In the genomic region with DNA sequence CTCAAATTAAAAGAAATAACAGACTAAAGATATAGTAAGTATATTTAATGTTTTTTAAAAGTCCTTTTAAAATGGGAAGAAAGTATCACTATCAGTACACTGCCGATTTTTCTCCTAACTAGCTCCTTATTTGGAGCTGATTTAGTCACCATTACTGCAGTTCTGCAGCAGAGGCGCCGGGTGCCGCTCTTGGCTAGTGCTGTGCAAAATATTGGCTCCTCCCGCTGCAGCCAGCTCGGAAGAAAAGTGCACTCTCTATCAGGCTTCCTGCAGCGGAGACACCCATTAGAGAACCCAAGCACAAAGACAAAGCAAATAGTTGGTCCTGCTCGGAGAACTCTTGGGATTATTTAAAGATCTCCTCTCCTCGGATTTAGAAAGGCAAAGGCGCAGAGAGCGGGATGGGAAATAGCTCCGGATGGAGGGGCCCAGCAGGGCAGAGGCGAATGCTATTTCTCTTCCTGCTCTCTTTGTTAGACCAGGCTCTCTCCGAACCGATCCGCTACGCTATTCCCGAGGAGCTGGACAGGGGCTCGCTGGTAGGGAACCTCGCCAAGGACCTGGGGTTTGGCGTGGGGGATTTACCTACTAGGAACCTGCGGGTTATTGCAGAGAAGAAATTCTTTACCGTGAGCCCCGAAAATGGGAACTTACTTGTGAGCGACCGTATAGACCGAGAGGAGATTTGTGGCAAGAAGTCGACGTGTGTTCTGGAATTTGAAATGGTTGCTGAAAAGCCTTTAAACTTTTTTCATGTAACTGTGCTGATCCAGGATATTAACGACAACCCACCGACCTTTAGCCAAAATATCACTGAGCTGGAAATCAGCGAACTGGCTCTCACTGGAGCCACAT, we compare ENCODE assay signal across 9 cellular contexts. TPM values are rescaled to one million over a fixed set of nuclear protein-coding genes. Genes with fewer than 3 reads are reported as not detected.
DNase-seq lines count a peak whose midpoint lies in the region; ATAC-seq, FAIRE-seq and TF ChIP-seq lines count a peak whose summit lies in the region.
"Had no signal": no experiment of that assay in that cellular context is flagged by ENCODE, and none has a peak within 500 bp of the region (broad histone marks: within the 10 kb centered on the region; RNA-seq: fewer than 3 reads in every experiment).

A gene (plus strand): TSS at position 249 of the 855 bp plus-strand sequence. CDS start 153 bp downstream, at position 402.

- no peak for FAIRE-seq in keratinocyte (lab: Jason Lieb, UNC)
- FAIRE-seq: islet of Langerhans had no signal

- H3K4me1 ChIP-seq in keratinocyte (ENCODE audit: control insufficient read depth, extremely low read depth, insufficient read depth, low read length): no peaks in the 10 kb centered on the region

- H3K27me3 ChIP-seq in HL-60 (ENCODE audit: insufficient read depth, poor library complexity, severe bottlenecking): no peaks in the 10 kb centered on the region
- H3K27me3 ChIP-seq in keratinocyte (ENCODE audit: control insufficient read depth, extremely low read depth, insufficient read depth, low read length): peaks cover 42% of the 10 kb centered on the region

- H3K27ac ChIP-seq in HL-60 (replicated peaks) (no peak within 1 kb of the TSS), keratinocyte (ENCODE audit: control insufficient read depth, insufficient read depth, low read length) (no peak within 1 kb of the TSS)

- peak within 1 kb of the TSS; percentile 68 to 88 for H3K4me3 Mint-ChIP-seq in CD14-positive monocyte
- peak within 1 kb of the TSS; percentile 62 for H3K4me3 Mint-ChIP-seq in activated naive CD8-positive, alpha-beta T cell treated with anti-CD3 and anti-CD28 coated beads, Interleukin-2, amount 50 U/mL, for 24 hours

- peak within 1 kb of the TSS; percentile 33 for H2AFZ ChIP-seq in keratinocyte (ENCODE audit: control insufficient read depth, low read length)

- peaks cover 33% of the 10 kb centered on the region for H3K9me3 ChIP-seq in keratinocyte (ENCODE audit: control insufficient read depth, low read depth, low read length)

- H3K4me2 ChIP-seq in keratinocyte (ENCODE audit: control insufficient read depth, extremely low read depth, insufficient read depth, low read depth, low read length): peak within 1 kb of the TSS; percentile 29

- H3K4me3 ChIP-seq in HL-60 (replicated peaks; ENCODE audit: insufficient read depth, low read length): peak within 1 kb of the TSS; percentile 56
- H3K4me3 ChIP-seq in keratinocyte (ENCODE audit: control insufficient read depth in 2 of 3, extremely low read depth in 1 of 3, insufficient read depth in 2 of 3, low read depth in 1 of 3, low read length in 3 of 3): peak within 1 kb of the TSS in 2 of 3 experiments; percentile 1 to 31

- TF ChIP-seq CTCF in CD14-positive monocyte (IDR thresholded peaks at IDR 0.05) (no peak), HL-60 (IDR thresholded peaks at IDR 0.05; ENCODE audit: insufficient read depth, low read length) (peak; percentile 70), keratinocyte (optimal IDR thresholded peaks at IDR 0.05 in 1 of 3, IDR thresholded peaks at IDR 0.05 in 1 of 3, conservative IDR thresholded peaks at IDR 0.05 in 1 of 3; ENCODE audit: extremely low read depth in 1 of 3, insufficient read depth in 2 of 3, low read length in 3 of 3) (peak; percentile 30 to 55 (median 31))

- dilution Hi-C loops in keratinocyte (cut with MboI; ENCODE audit: extremely low pct_ligation_motif_present, low sequenced_read_pairs): no loop called here

- no peaks in the 10 kb centered on the region for H3K9me1 ChIP-seq in keratinocyte (ENCODE audit: control insufficient read depth, extremely low read depth, insufficient read depth, low read length)

- no peaks in the 10 kb centered on the region for H4K20me1 ChIP-seq in keratinocyte (ENCODE audit: control insufficient read depth, extremely low read depth, insufficient read depth, low read length)

- H3K4me1 Mint-ChIP-seq in CD14-positive monocyte: peaks cover 8% of the 10 kb centered on the region
- H3K4me1 Mint-ChIP-seq in activated naive CD8-positive, alpha-beta T cell treated with anti-CD3 and anti-CD28 coated beads, Interleukin-2, amount 50 U/mL, for 24 hours: peaks cover 2% of the 10 kb centered on the region

- peaks cover 60 to 78% (median 75%) of the 10 kb centered on the region in 3 donors for H3K27me3 Mint-ChIP-seq in CD14-positive monocyte (ENCODE audit: low read depth in 3 of 3)
- H3K27me3 Mint-ChIP-seq in activated naive CD8-positive, alpha-beta T cell treated with anti-CD3 and anti-CD28 coated beads, Interleukin-2, amount 50 U/mL, for 24 hours: peaks cover 74% of the 10 kb centered on the region

- intact Hi-C loops in CD14-positive monocyte (cut with micrococcal nuclease): no loop called here

- no peak for DNase-seq in CD14-positive monocyte (ENCODE audit: low spot score)
- DNase-seq in HL-60 (ENCODE audit: low read depth in 1 of 2, low spot score in 1 of 2): peak; percentile 55 to 81
- DNase-seq in activated naive CD8-positive, alpha-beta T cell treated with anti-CD3 and anti-CD28 coated beads, Interleukin-2, amount 50 U/mL, for 24 hours: peak; percentile 13
- DNase-seq in keratinocyte (ENCODE audit: low read depth, low spot score): no peak
- no peak for DNase-seq in OCI-M2 (lab: John Stamatoyannopoulos, UW; ENCODE audit: unreplicated experiment)
- DNase-seq in NCI-H1436 (lab: John Stamatoyannopoulos, UW): no peak
- DNase-seq in activated gamma-delta T cell treated with Interleukin-2 at 50 U/mL for 16 hours: no peak

- no peaks in the 10 kb centered on the region for H3K36me3 ChIP-seq in keratinocyte (ENCODE audit: control insufficient read depth in 2 of 2, extremely low read depth in 1 of 2, insufficient read depth in 2 of 2, low read length in 2 of 2)

- no peaks in the 10 kb centered on the region for H3K79me2 ChIP-seq in keratinocyte (ENCODE audit: control insufficient read depth, insufficient read depth, low read length)

- peaks cover 6 to 12% of the 10 kb centered on the region in 2 donors for H3K36me3 Mint-ChIP-seq in CD14-positive monocyte
- peaks cover 32% of the 10 kb centered on the region for H3K36me3 Mint-ChIP-seq in activated naive CD8-positive, alpha-beta T cell treated with anti-CD3 and anti-CD28 coated beads, Interleukin-2, amount 50 U/mL, for 24 hours (ENCODE audit: low read depth)

- no peak within 1 kb of the TSS for H3K9ac ChIP-seq in keratinocyte (ENCODE audit: control insufficient read depth, extremely low read depth, insufficient read depth, low read length)

- ATAC-seq in GM19463 (IDR thresholded peaks at IDR 0.05; ENCODE audit: unreplicated experiment): peak; percentile 97
- ATAC-seq in activated naive CD8-positive, alpha-beta T cell treated with anti-CD3 and anti-CD28 coated beads, Interleukin-2, amount 50 U/mL, for 24 hours: peak; percentile 43

- no peak within 1 kb of the TSS for H3K27ac Mint-ChIP-seq in CD14-positive monocyte
- no peak within 1 kb of the TSS for H3K27ac Mint-ChIP-seq in activated naive CD8-positive, alpha-beta T cell treated with anti-CD3 and anti-CD28 coated beads, Interleukin-2, amount 50 U/mL, for 24 hours

- peaks cover 44 to 79% (median 68%) of the 10 kb centered on the region in 7 donors for H3K9me3 Mint-ChIP-seq in CD14-positive monocyte
- peaks cover 43% of the 10 kb centered on the region for H3K9me3 Mint-ChIP-seq in activated naive CD8-positive, alpha-beta T cell treated with anti-CD3 and anti-CD28 coated beads, Interleukin-2, amount 50 U/mL, for 24 hours

RNA-seq across cellular contexts. Expression of the gene that starts here (rescaled TPM):
- polyA plus RNA-seq in CD14-positive monocyte (not detected), keratinocyte (0.17 to 0.28 TPM (median 0.18 TPM) in 3 replicates)
- polyA plus RNA-seq in keratinocyte (2011; ENCODE audit: low read depth): 0.21 TPM
- polyA plus RNA-seq in keratinocyte (2011; cell fraction: cytosol; rRNA removed): 0.03 and 0.05 TPM in 2 replicates
- polyA plus RNA-seq in keratinocyte (2011; cell fraction: nucleus; rRNA removed): 0.88 and 1.1 TPM in 2 replicates
- 0.10 and 0.18 TPM in 2 replicates for polyA plus RNA-seq in keratinocyte (2012; ENCODE audit: low replicate concordance)
- 0.46 to 0.58 TPM (median 0.52 TPM) in 3 replicates for polyA minus RNA-seq in keratinocyte
- not detected for polyA minus RNA-seq in keratinocyte (2011; cell fraction: cytosol; rRNA and poly(A)+ RNA removed)
- polyA minus RNA-seq in keratinocyte (2011; cell fraction: nucleus; rRNA and poly(A)+ RNA removed): 1.3 and 2.4 TPM in 2 replicates

Comparison
In these comparisons a context has a peak if more than half of its experiments do, and no peak if none do; other contexts are left out.
1. DNase-seq: peak in HL-60 (2 of 2) and activated naive CD8-positive, alpha-beta T cell treated with anti-CD3 and anti-CD28 coated beads, Interleukin-2, amount 50 U/mL, for 24 hours (single experiment); none in CD14-positive monocyte (single experiment), keratinocyte (single experiment), OCI-M2 (single experiment), NCI-H1436 (single experiment) and activated gamma-delta T cell treated with Interleukin-2 at 50 U/mL for 16 hours (single experiment).